In the genomic region with DNA sequence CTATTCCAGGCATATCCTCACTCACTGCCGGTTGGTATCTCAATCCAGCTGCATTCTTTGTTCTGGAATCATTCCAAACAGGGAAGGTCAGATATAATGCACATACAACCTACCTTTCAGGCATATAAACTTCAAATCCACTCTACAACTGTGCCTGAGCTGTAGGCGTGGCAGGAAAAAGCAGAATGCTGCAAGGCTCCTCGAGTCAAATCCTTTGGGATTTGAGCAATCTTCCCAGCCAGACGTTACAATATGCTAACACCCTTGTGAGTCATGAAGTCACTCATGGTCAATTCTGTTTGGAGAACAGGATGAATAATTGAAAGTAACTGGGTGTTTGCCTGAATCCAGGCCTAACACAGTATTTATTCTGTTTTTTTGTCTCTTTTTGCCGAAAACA, we compare ENCODE assay signal across 1 cellular context.
TF ChIP-seq lines count a peak whose summit lies in the region.

No MANE protein-coding gene starts in this region.

TF ChIP-seq in HepG2, 621 proteins besides CTCF, POLR2A, EP300 and RAD21 (continued from another document):
- TF ChIP-seq AHDC1 (CRISPR knock-in tag; IDR thresholded peaks at IDR 0.05; ENCODE audit: borderline replicate concordance) = no peak
